In the genomic region with DNA sequence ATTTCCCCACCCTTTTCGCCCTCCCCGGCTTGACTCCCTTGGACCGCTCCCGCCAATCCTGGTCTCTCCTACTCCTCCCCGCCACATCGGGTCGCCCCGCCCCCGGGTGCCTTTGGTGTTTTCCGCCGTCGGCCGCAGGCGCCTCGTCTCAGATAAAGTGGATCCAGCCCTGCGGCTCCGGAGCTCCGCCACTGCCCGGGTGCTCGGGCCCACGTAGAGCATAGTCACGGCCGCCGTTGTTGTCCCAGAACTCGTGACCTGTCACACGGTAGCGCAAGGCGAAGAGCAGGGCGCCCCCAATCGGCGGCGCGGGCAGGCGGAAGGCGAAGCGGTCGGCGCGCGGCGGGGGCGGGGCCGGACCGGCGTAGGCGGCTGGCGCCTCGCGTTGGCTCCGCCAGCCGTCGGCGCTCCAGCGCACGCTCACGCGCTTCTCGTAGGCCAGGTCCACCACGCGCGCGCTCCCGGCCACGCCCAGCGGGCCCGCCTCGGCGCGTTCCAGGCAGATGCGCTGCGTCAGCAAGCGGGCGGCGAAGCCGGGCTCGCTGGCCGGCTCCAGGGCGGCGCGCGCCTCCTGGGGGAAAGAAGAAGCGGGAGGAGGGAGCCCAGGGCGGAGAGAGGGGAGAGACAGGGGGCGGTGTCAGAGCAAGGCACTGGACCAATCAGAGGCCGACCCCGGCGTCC, we compare ENCODE assay signal across 8 cellular contexts. TPM values are rescaled to one million over a fixed set of nuclear protein-coding genes. Genes with fewer than 3 reads are reported as not detected.
DNase-seq lines count a peak whose midpoint lies in the region; ATAC-seq and TF ChIP-seq lines count a peak whose summit lies in the region.

No MANE protein-coding gene starts in this region.

- peak overlapping the region; percentile 81 for H3K9ac ChIP-seq in mammary epithelial cell (ENCODE audit: insufficient read depth, low read length)

- H3K36me3 ChIP-seq in WERI-Rb-1 (peaks cover 22% of the 10 kb centered on the region), mammary epithelial cell (ENCODE audit: insufficient read depth, low read length) (no peaks in the 10 kb centered on the region), spleen (peaks cover 0 to 29% (median 12%) of the 10 kb centered on the region in 6 donors)

- H3K4me3 ChIP-seq in WERI-Rb-1 (ENCODE audit: low read depth, low read length) (peak overlapping the region; percentile 79), mammary epithelial cell (replicated peaks in 1 of 3; ENCODE audit: insufficient read depth in 1 of 3, low read depth in 2 of 3, low read length in 3 of 3) (peak overlapping the region; percentile 61 to 76 (median 73)), spleen (peak overlapping the region; percentile 72 to 92 (median 84))

- H3K27ac ChIP-seq in WERI-Rb-1 (peak overlapping the region; percentile 98), mammary epithelial cell (ENCODE audit: insufficient read depth, low read depth, low read length) (peak overlapping the region; percentile 79), spleen (peak overlapping the region; percentile 93 to 98 (median 96))

- peak; percentile 98 for DNase-seq in AG08395 (ENCODE audit: low spot score)
- DNase-seq in NCI-H2171 treated with DMSO at 0.1 percent for 48 hours (lab: John Stamatoyannopoulos, UW) = peak; percentile 98
- DNase-seq in WERI-Rb-1 = peak; percentile 98
- DNase-seq in mammary epithelial cell = peak; percentile 99
- peak; percentile 96 for DNase-seq in inferior parietal cortex (ENCODE audit: extremely low spot score)
- peak; percentile 100 for DNase-seq in spleen

- in situ Hi-C loops in mammary epithelial cell (cut with MboI; ENCODE audit: low sequenced_read_pairs in 2 of 2) = loop anchor here in 1 of 2 donors (25.0 kb wide), 1 partner anchor 261 kb away; a partner anchor contains a TSS

- ATAC-seq in GM18873 (IDR thresholded peaks at IDR 0.05; ENCODE audit: low FRiP score, unreplicated experiment) = peak; percentile 65
- ATAC-seq in HG03135 (IDR thresholded peaks at IDR 0.05; ENCODE audit: unreplicated experiment) = peak; percentile 77

- no peaks in the 10 kb centered on the region for H3K27me3 ChIP-seq in WERI-Rb-1 (ENCODE audit: insufficient read depth, low read depth, severe bottlenecking)
- no peaks in the 10 kb centered on the region for H3K27me3 ChIP-seq in mammary epithelial cell (ENCODE audit: insufficient read depth, low read length)
- no peaks in the 10 kb centered on the region for H3K27me3 ChIP-seq in spleen (replicated peaks in 1 of 7)

- WGBS in mammary epithelial cell (ENCODE audit: low coverage, missing lambda C conversion rate) = 2% methylated on average over 9 of the region's 87 CpGs
- WGBS in spleen, 5 donors = 0 to 1% (median 1%) methylated on average over 30 to 87 of the region's 87 CpGs

- H3K9me3 ChIP-seq in WERI-Rb-1 (ENCODE audit: severe bottlenecking) (no peaks in the 10 kb centered on the region), mammary epithelial cell (replicated peaks; ENCODE audit: insufficient read depth, low read length) (no peaks in the 10 kb centered on the region), spleen (no peaks in the 10 kb centered on the region)

- H3K4me1 ChIP-seq in mammary epithelial cell (ENCODE audit: insufficient read depth, low read length) = peaks cover 41% of the 10 kb centered on the region
- H3K4me1 ChIP-seq in spleen = peaks cover 15 to 61% (median 42%) of the 10 kb centered on the region in 6 donors

- H3K4me2 ChIP-seq in mammary epithelial cell (ENCODE audit: insufficient read depth, low read depth, low read length) = peak overlapping the region; percentile 92

- peak in 2 of 3 donors; percentile 23 to 35 for TF ChIP-seq POLR2A in spleen (IDR thresholded peaks at IDR 0.05)

- no TSS peak for BruUV-seq in mammary epithelial cell (replicated peaks; lab: Mats Ljungman, UMichigan)

- H2AFZ ChIP-seq in mammary epithelial cell (ENCODE audit: low read depth, low read length) = peak overlapping the region; percentile 96

- TF ChIP-seq CTCF in WERI-Rb-1 (IDR thresholded peaks at IDR 0.05; ENCODE audit: low read depth, low read length) (peak; percentile 74), mammary epithelial cell (conservative IDR thresholded peaks at IDR 0.05 in 1 of 2, IDR thresholded peaks at IDR 0.05 in 1 of 2; ENCODE audit: extremely low read depth in 1 of 2, insufficient read depth in 1 of 2, low read depth in 1 of 2, low read length in 2 of 2) (peak; percentile 38 to 74), spleen (IDR thresholded peaks at IDR 0.05 in 8 of 11, conservative IDR thresholded peaks at IDR 0.05 in 3 of 11) (peak; percentile 15 to 93 (median 80))

- dilution Hi-C loops in mammary epithelial cell (cut with HindIII; ENCODE audit: low sequenced_read_pairs) = loop anchor here (10.0 kb wide), 1 partner anchor 327 kb away; no protein-coding TSS in a partner anchor

- no peaks in the 10 kb centered on the region for H4K20me1 ChIP-seq in mammary epithelial cell (ENCODE audit: insufficient read depth, low read length)

- peaks cover 4% of the 10 kb centered on the region for H3K79me2 ChIP-seq in mammary epithelial cell (ENCODE audit: insufficient read depth, low read length)

- CTCF ChIA-PET in mammary epithelial cell (lab: Charles Lee; ENCODE audit: low non-redundant PET) = interaction anchor here (0.6 to 1.2 kb wide), 3 partner anchors 15 to 1045 kb away, joined by 3 to 4 read pairs (median 4); a partner anchor contains a TSS

- intact Hi-C loops in mammary epithelial cell (cut with micrococcal nuclease) = loop anchor here (1.0 to 10.0 kb wide), 4 partner anchors 20 to 327 kb away; a partner anchor contains a TSS
- intact Hi-C loops in spleen (cut with DNase I; ENCODE audit: low total_unique reads) = no loop called here

RNA-seq across cellular contexts. Expression of a gene that starts 1.2 kb away (rescaled TPM):
- total RNA-seq in mammary epithelial cell = 1 to 10 TPM; 3.7 to 5.3 TPM
- polyA plus RNA-seq in mammary epithelial cell = 2.9 TPM
- not detected for polyA minus RNA-seq in mammary epithelial cell
- 10 to 100 TPM; 18.6 to 31.7 (median 20.8) TPM for total RNA-seq in spleen
- polyA plus RNA-seq in spleen = 10 to 100 TPM; 22.1 to 36.7 (median 30.3) TPM

RNA-seq across cellular contexts. Expression of a gene that starts 5.2 kb away (rescaled TPM):
- total RNA-seq in mammary epithelial cell (10 to 100 TPM; 22.0 to 63.9 TPM), spleen (10 to 100 TPM; 16.7 to 34.6 (median 24.9) TPM)
- polyA plus RNA-seq in mammary epithelial cell (24.6 TPM), spleen (10 to 100 TPM in 1 of 3 donors, 1 to 10 TPM in 2; 5.4 to 19.2 (median 7.5) TPM)
- polyA minus RNA-seq in mammary epithelial cell = 28.2 TPM

RNA-seq across cellular contexts. Expression of a gene that starts 15.5 kb away (rescaled TPM):
- total RNA-seq in mammary epithelial cell = 10 to 100 TPM; 13.0 to 19.9 TPM
- polyA plus RNA-seq in mammary epithelial cell = 27.4 TPM
- 29.3 TPM for polyA minus RNA-seq in mammary epithelial cell
- total RNA-seq in spleen = 10 to 100 TPM in 2 of 7 donors, 1 to 10 TPM in 5; 7.3 to 13.0 (median 9.1) TPM
- polyA plus RNA-seq in spleen = 1 to 10 TPM; 3.1 to 5.4 (median 5.0) TPM

RNA-seq across cellular contexts. Expression of a gene that starts 19.8 kb away (rescaled TPM):
- total RNA-seq in mammary epithelial cell (100 to 1,000 TPM in 1 of 2 donors, 10 to 100 TPM in 1; 43.0 to 148 TPM), spleen (100 to 1,000 TPM in 4 of 7 donors, 10 to 100 TPM in 3; 52.1 to 152 (median 132) TPM)
- polyA plus RNA-seq in mammary epithelial cell (154 TPM), spleen (100 to 1,000 TPM; 118 to 146 (median 132) TPM)
- 91.6 TPM for polyA minus RNA-seq in mammary epithelial cell

RNA-seq across cellular contexts. Expression of a gene that starts 51.3 kb away (rescaled TPM):
- total RNA-seq in mammary epithelial cell (1 to 10 TPM; 4.2 to 5.1 TPM), spleen (10 to 100 TPM in 2 of 7 donors, 1 to 10 TPM in 5; 7.1 to 13.7 (median 8.3) TPM)
- polyA plus RNA-seq in mammary epithelial cell (1.7 TPM), spleen (1 to 10 TPM; 5.1 to 7.1 (median 6.3) TPM)
- not detected for polyA minus RNA-seq in mammary epithelial cell

Comparison
In these comparisons a context has a peak if more than half of its experiments do, and no peak if none do; other contexts are left out.
1. Peak in every context shown above with its lines: DNase-seq, ATAC-seq, H3K4me3 ChIP-seq and H3K27ac ChIP-seq.